ENCODE assay signal across 20 cellular contexts in the genomic region with DNA sequence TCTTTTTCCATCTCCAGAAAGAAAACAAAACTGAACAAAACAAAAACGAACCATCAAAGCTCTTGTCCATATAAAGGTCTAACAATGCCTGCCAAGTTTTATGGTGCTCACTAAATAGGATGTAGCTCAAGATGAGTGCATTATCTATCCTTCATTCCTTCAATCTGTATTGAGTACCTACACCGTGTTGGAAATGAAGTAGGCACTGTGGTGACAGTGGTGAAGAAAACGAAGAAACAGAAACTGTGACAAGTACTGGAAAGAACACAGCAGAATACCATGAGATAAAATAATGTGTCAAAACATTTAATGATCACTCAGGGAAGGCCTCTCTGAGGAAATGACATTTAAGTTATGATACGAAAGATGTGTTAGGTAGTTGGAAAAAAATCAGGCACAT. TPM values are rescaled to one million over a fixed set of nuclear protein-coding genes. Genes with fewer than 3 reads are reported as not detected.
A peak's percentile ranks its signal among the peaks of the same experiment; 100 is the strongest.
DNase-seq lines count a peak whose midpoint lies in the region; ATAC-seq and TF ChIP-seq lines count a peak whose summit lies in the region.
"Had no signal": no experiment of that assay in that cellular context is flagged by ENCODE, and none has a peak within 500 bp of the region (broad histone marks: within the 10 kb centered on the region; RNA-seq: fewer than 3 reads in every experiment).

No MANE protein-coding gene starts in this region.

- peaks cover 78% of the 10 kb centered on the region for H3K4me1 ChIP-seq in CD8-positive, alpha-beta memory T cell (ENCODE audit: insufficient read depth, low read length)

- no peaks in the 10 kb centered on the region for H3K9me3 ChIP-seq in CD8-positive, alpha-beta memory T cell (ENCODE audit: low read length)
- H3K9me3 ChIP-seq: BLaER1, esophagus squamous epithelium had no signal

- TF ChIP-seq CTCF in nephron (IDR thresholded peaks at IDR 0.05; ENCODE audit: unreplicated experiment in 3 of 3) = no peak

- H3K4me3 ChIP-seq in CD8-positive, alpha-beta memory T cell (ENCODE audit: low read length) = no peak overlapping the region
- H3K4me3 ChIP-seq: BLaER1, esophagus squamous epithelium had no signal

- peak; percentile 60 for ATAC-seq in activated CD4-positive, alpha-beta T cell treated with anti-CD3 and anti-CD28 coated beads for 36 hours
- peak; percentile 54 for ATAC-seq in activated CD8-positive, alpha-beta T cell treated with anti-CD3 and anti-CD28 coated beads, Interleukin-2, amount 10 ng/mL, durations not matched to agents 7 days and 5 days
- ATAC-seq in GM21786 (IDR thresholded peaks at IDR 0.05; ENCODE audit: unreplicated experiment) = no peak

- H3K4me3 Mint-ChIP-seq in activated CD4-positive, alpha-beta T cell treated with anti-CD3 and anti-CD28 coated beads for 36 hours = peak overlapping the region; percentile 4
- H3K4me3 Mint-ChIP-seq in CD8-positive, alpha-beta memory T cell = peak overlapping the region; percentile 25 to 81 (median 60)
- H3K4me3 Mint-ChIP-seq in activated CD8-positive, alpha-beta T cell treated with anti-CD3 and anti-CD28 coated beads, Interleukin-2, amount 10 ng/mL, durations not matched to agents 7 days and 5 days = peak overlapping the region; percentile 33
- H3K4me3 Mint-ChIP-seq in nephron = no peak overlapping the region

- no peaks in the 10 kb centered on the region for H3K9me3 Mint-ChIP-seq in activated CD4-positive, alpha-beta T cell treated with anti-CD3 and anti-CD28 coated beads for 36 hours (ENCODE audit: low read depth)
- H3K9me3 Mint-ChIP-seq in CD8-positive, alpha-beta memory T cell = no peaks in the 10 kb centered on the region
- peaks cover 7% of the 10 kb centered on the region for H3K9me3 Mint-ChIP-seq in activated CD8-positive, alpha-beta T cell treated with anti-CD3 and anti-CD28 coated beads, Interleukin-2, amount 10 ng/mL, durations not matched to agents 7 days and 5 days (ENCODE audit: insufficient read depth)
- no peaks in the 10 kb centered on the region for H3K9me3 Mint-ChIP-seq in nephron

- peaks cover 84% of the 10 kb centered on the region for H3K4me1 Mint-ChIP-seq in activated CD4-positive, alpha-beta T cell treated with anti-CD3 and anti-CD28 coated beads for 36 hours
- peaks cover 78 to 95% (median 94%) of the 10 kb centered on the region in 3 donors for H3K4me1 Mint-ChIP-seq in CD8-positive, alpha-beta memory T cell
- peaks cover 80% of the 10 kb centered on the region for H3K4me1 Mint-ChIP-seq in activated CD8-positive, alpha-beta T cell treated with anti-CD3 and anti-CD28 coated beads, Interleukin-2, amount 10 ng/mL, durations not matched to agents 7 days and 5 days (ENCODE audit: low read depth)
- H3K4me1 Mint-ChIP-seq in nephron = peaks cover 47% of the 10 kb centered on the region

- H3K27me3 Mint-ChIP-seq in activated CD4-positive, alpha-beta T cell treated with anti-CD3 and anti-CD28 coated beads for 36 hours = no peaks in the 10 kb centered on the region
- H3K27me3 Mint-ChIP-seq in CD8-positive, alpha-beta memory T cell = no peaks in the 10 kb centered on the region
- no peaks in the 10 kb centered on the region for H3K27me3 Mint-ChIP-seq in activated CD8-positive, alpha-beta T cell treated with anti-CD3 and anti-CD28 coated beads, Interleukin-2, amount 10 ng/mL, durations not matched to agents 7 days and 5 days (ENCODE audit: low read depth)
- no peaks in the 10 kb centered on the region for H3K27me3 Mint-ChIP-seq in nephron (ENCODE audit: low read depth)

- peak overlapping the region; percentile 96 for H3K27ac Mint-ChIP-seq in activated CD4-positive, alpha-beta T cell treated with anti-CD3 and anti-CD28 coated beads for 36 hours
- H3K27ac Mint-ChIP-seq in CD8-positive, alpha-beta memory T cell = peak overlapping the region; percentile 64 to 98 (median 90)
- H3K27ac Mint-ChIP-seq in activated CD8-positive, alpha-beta T cell treated with anti-CD3 and anti-CD28 coated beads, Interleukin-2, amount 10 ng/mL, durations not matched to agents 7 days and 5 days = peak overlapping the region; percentile 82
- H3K27ac Mint-ChIP-seq in nephron = peak overlapping the region in 2 of 3 experiments; percentile 3 to 51

- CTCF ChIA-PET in activated CD4-positive, alpha-beta T cell treated with anti-CD3 and anti-CD28 coated beads for 36 hours (lab: Charles Lee) = no interaction called here
- CTCF ChIA-PET in CD8-positive, alpha-beta memory T cell (lab: Charles Lee) = interaction anchor here (1.6 kb wide), 1 partner anchor 13 kb away, joined by 4 read pairs; no protein-coding TSS in a partner anchor
- CTCF ChIA-PET in activated CD8-positive, alpha-beta T cell treated with anti-CD3 and anti-CD28 coated beads, Interleukin-2, amount 10 ng/mL, durations not matched to agents 7 days and 5 days (lab: Charles Lee) = no interaction called here

- H3K27me3 ChIP-seq in CD8-positive, alpha-beta memory T cell (ENCODE audit: insufficient read depth, low read length, poor library complexity, severe bottlenecking) = no peaks in the 10 kb centered on the region
- H3K27me3 ChIP-seq: BLaER1, esophagus squamous epithelium had no signal

- peak; percentile 21 for DNase-seq in activated CD4-positive, alpha-beta T cell treated with anti-CD3 and anti-CD28 coated beads for 36 hours
- no peak for DNase-seq in activated CD4-positive, alpha-beta T cell treated with anti-CD3 and anti-CD28 coated beads for 48 hours
- DNase-seq in CD8-positive, alpha-beta memory T cell = no peak
- no peak for DNase-seq in activated CD8-positive, alpha-beta T cell treated with anti-CD3 and anti-CD28 coated beads, Interleukin-2, amount 10 ng/mL, durations not matched to agents 7 days and 5 days
- DNase-seq in kidney glomerular epithelial cell (lab: John Stamatoyannopoulos, UW) (no peak), mesenteric fat pad (ENCODE audit: low spot score) (no peak)
- DNase-seq: 8988T; activated CD8-positive, alpha-beta memory T cell treated with anti-CD3 and anti-CD28 coated beads, Interleukin-2, amount 50 U/mL, for 4 hours; amniotic stem cell; caudate nucleus; effector CD4-positive, alpha-beta T cell; esophagus squamous epithelium; Kasumi-1; NCI-H1092; NCI-H2081 treated with DMSO at 0.1 percent for 48 hours; stimulated activated CD4-positive, alpha-beta T cell treated with anti-CD3 and anti-CD28 coated beads, Interleukin-4, amount 100 ng/mL, for 1 hour had no signal

- H3K27ac ChIP-seq in CD8-positive, alpha-beta memory T cell (ENCODE audit: low read depth, low read length) = no peak overlapping the region
- H3K27ac ChIP-seq: BLaER1, esophagus squamous epithelium, VCaP had no signal

- peaks cover 61% of the 10 kb centered on the region for H3K36me3 Mint-ChIP-seq in activated CD4-positive, alpha-beta T cell treated with anti-CD3 and anti-CD28 coated beads for 36 hours (ENCODE audit: low read depth)
- H3K36me3 Mint-ChIP-seq in CD8-positive, alpha-beta memory T cell = peaks cover 16 to 46% (median 17%) of the 10 kb centered on the region in 3 donors
- H3K36me3 Mint-ChIP-seq in activated CD8-positive, alpha-beta T cell treated with anti-CD3 and anti-CD28 coated beads, Interleukin-2, amount 10 ng/mL, durations not matched to agents 7 days and 5 days (ENCODE audit: low read depth) = peaks cover 73% of the 10 kb centered on the region
- H3K36me3 Mint-ChIP-seq in nephron (ENCODE audit: low read depth) = peaks cover 55% of the 10 kb centered on the region

- POLR2A ChIA-PET in activated CD4-positive, alpha-beta T cell treated with anti-CD3 and anti-CD28 coated beads for 36 hours (lab: Charles Lee) = interaction anchor here (0.8 to 1.2 kb wide), 4 partner anchors 9 to 591 kb away, joined by 3 to 6 read pairs (median 4); no protein-coding TSS in a partner anchor
- POLR2A ChIA-PET in CD8-positive, alpha-beta memory T cell (lab: Charles Lee) = no interaction called here
- POLR2A ChIA-PET in activated CD8-positive, alpha-beta T cell treated with anti-CD3 and anti-CD28 coated beads, Interleukin-2, amount 10 ng/mL, durations not matched to agents 7 days and 5 days (lab: Charles Lee) = interaction anchor here (0.8 kb wide), 1 partner anchor 35 kb away, joined by 3 read pairs; no protein-coding TSS in a partner anchor

- no peaks in the 10 kb centered on the region for H3K36me3 ChIP-seq in CD8-positive, alpha-beta memory T cell (ENCODE audit: insufficient read depth, low read length)
- H3K36me3 ChIP-seq: esophagus squamous epithelium had no signal

- intact Hi-C loops in activated CD4-positive, alpha-beta T cell treated with anti-CD3 and anti-CD28 coated beads for 36 hours (cut with DNase I, micrococcal nuclease) = loop anchor here (1.0 to 10.0 kb wide), 6 partner anchors 78 to 772 kb away; no protein-coding TSS in a partner anchor

RNA-seq across cellular contexts. Expression of a gene that starts 36.2 kb away (rescaled TPM):
- total RNA-seq in activated CD4-positive, alpha-beta T cell treated with anti-CD3 and anti-CD28 coated beads for 36 hours = 100 to 1,000 TPM; 112 to 163 TPM
- 100 to 1,000 TPM; 112 to 113 TPM for total RNA-seq in CD8-positive, alpha-beta memory T cell
- polyA plus RNA-seq in CD8-positive, alpha-beta memory T cell = 67.7 TPM
- 100 to 1,000 TPM; 117 to 122 TPM for total RNA-seq in activated CD8-positive, alpha-beta T cell treated with anti-CD3 and anti-CD28 coated beads, Interleukin-2, amount 10 ng/mL, durations not matched to agents 7 days and 5 days
- 97.9 TPM for total RNA-seq in mesenteric fat pad

Comparison
In these comparisons a context has a peak if more than half of its experiments do, and no peak if none do; other contexts are left out.
1. H3K27ac Mint-ChIP-seq: peak in every context shown above with its lines; median percentile 96 in activated CD4-positive, alpha-beta T cell treated with anti-CD3 and anti-CD28 coated beads for 36 hours; 90 in CD8-positive, alpha-beta memory T cell; 82 in activated CD8-positive, alpha-beta T cell treated with anti-CD3 and anti-CD28 coated beads, Interleukin-2, amount 10 ng/mL, durations not matched to agents 7 days and 5 days; 27 in nephron.
2. H3K4me3 Mint-ChIP-seq: peak in activated CD4-positive, alpha-beta T cell treated with anti-CD3 and anti-CD28 coated beads for 36 hours (single experiment), CD8-positive, alpha-beta memory T cell (7 of 7) and activated CD8-positive, alpha-beta T cell treated with anti-CD3 and anti-CD28 coated beads, Interleukin-2, amount 10 ng/mL, durations not matched to agents 7 days and 5 days (single experiment); none in nephron (0 of 3).